ENCODE assay signal across 8 cellular contexts in the genomic region with DNA sequence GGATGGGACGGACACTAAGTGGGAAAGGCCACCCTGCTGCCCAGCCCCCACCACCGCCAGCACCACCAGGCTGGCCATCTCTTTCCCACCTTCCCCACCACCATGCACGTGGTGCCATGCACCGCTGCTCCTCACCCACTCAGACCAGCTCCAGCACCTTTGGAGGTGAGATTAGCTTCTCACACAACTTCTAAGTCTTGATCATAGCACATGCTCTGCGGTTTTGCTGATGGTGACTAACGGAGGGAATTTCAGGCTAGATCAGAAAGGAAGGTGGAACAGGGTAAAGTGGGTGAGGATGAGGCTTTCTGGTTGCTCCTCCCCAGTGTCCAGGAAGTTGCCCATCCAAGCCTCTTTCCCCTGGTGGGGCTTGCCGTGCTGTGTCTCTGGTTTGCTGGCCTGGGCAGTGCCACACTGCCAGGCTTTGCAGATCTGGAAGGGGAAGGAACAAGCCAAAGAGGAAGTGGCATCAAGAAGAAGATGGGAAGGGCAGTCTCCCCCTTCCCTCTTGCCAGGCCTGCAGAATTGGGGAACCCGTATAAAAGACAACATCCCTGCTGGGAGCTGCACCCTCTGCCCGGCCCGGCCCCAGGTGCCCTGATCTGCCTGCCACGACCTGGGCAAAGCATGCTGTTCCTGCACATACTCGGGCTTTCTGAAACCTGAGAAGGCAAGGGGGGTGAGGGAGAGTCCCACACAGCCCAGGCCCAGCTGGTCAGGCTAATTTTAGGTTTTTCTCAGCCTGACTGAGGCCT. TPM values are rescaled to one million over a fixed set of nuclear protein-coding genes. Genes with fewer than 3 reads are reported as not detected.
DNase-seq lines count a peak whose midpoint lies in the region; ATAC-seq, FAIRE-seq and TF ChIP-seq lines count a peak whose summit lies in the region.

No MANE protein-coding gene starts in this region.

- H3K27ac Mint-ChIP-seq in CD8-positive, alpha-beta memory T cell: peak overlapping the region in 7 of 8 donors; percentile 45 to 92 (median 73)
- H3K27ac Mint-ChIP-seq in stimulated activated naive B cell treated with anti-CD40 and anti-IgM and Interleukin-4, amounts not matched to agents 10 μg/mL and 1 μg/mL and 100 μg/mL, for 72 hours: peak overlapping the region; percentile 90

- POLR2A ChIA-PET in CD8-positive, alpha-beta memory T cell (lab: Charles Lee): no interaction called here
- POLR2A ChIA-PET in SK-N-SH (lab: Yijun Ruan, JAX): no interaction called here

- no peak for TF ChIP-seq POLR2A in H54 (IDR thresholded peaks at IDR 0.05; ENCODE audit: low read depth, low read length)

- H3K79me2 ChIP-seq in SK-N-SH (ENCODE audit: insufficient read depth): no peaks in the 10 kb centered on the region

- no peak for TF ChIP-seq EP300 in SK-N-SH (IDR thresholded peaks at IDR 0.05; ENCODE audit: borderline replicate concordance in 1 of 2, low read depth in 1 of 2, low read length in 1 of 2)

- H3K36me3 Mint-ChIP-seq in CD8-positive, alpha-beta memory T cell: peaks cover 0 to 2% (median 0%) of the 10 kb centered on the region in 3 donors
- H3K36me3 Mint-ChIP-seq in stimulated activated naive B cell treated with anti-CD40 and anti-IgM and Interleukin-4, amounts not matched to agents 10 μg/mL and 1 μg/mL and 100 μg/mL, for 72 hours: no peaks in the 10 kb centered on the region

- peak; percentile 56 for ATAC-seq in HG03135 (IDR thresholded peaks at IDR 0.05; ENCODE audit: unreplicated experiment)
- peak; percentile 71 to 75 for ATAC-seq in stimulated activated naive B cell treated with anti-CD40 and anti-IgM and Interleukin-4, amounts not matched to agents 10 μg/mL and 1 μg/mL and 100 μg/mL, for 72 hours (replicated peaks)

- TF ChIP-seq RAD21 in SK-N-SH (IDR thresholded peaks at IDR 0.05; ENCODE audit: low read length): no peak

- no peaks in the 10 kb centered on the region for H3K9me3 ChIP-seq in CD8-positive, alpha-beta memory T cell (ENCODE audit: low read length)
- H3K9me3 ChIP-seq in SK-N-SH: no peaks in the 10 kb centered on the region

- H2AFZ ChIP-seq in SK-N-SH (ENCODE audit: low read depth): 0 out of 2 replicates have a peak overlapping the region, but pooled peaks have one; percentile 43

- H3K9me2 ChIP-seq in SK-N-SH: no peaks in the 10 kb centered on the region

- H3K9me3 Mint-ChIP-seq in CD8-positive, alpha-beta memory T cell: no peaks in the 10 kb centered on the region
- H3K9me3 Mint-ChIP-seq in stimulated activated naive B cell treated with anti-CD40 and anti-IgM and Interleukin-4, amounts not matched to agents 10 μg/mL and 1 μg/mL and 100 μg/mL, for 72 hours: peaks cover 0 to 2% of the 10 kb centered on the region in 2 donors

- WGBS in SK-N-SH (ENCODE audit: low lambda C conversion rate): 85% methylated on average over 6 of the region's 12 CpGs

- CTCF ChIA-PET in CD8-positive, alpha-beta memory T cell (lab: Charles Lee): interaction anchor here (1.0 to 1.2 kb wide), 3 partner anchors 12 to 156 kb away, joined by 3 read pairs; no protein-coding TSS in a partner anchor
- CTCF ChIA-PET in SK-N-SH (lab: Yijun Ruan, JAX): no interaction called here

- H3K27me3 ChIP-seq in CD8-positive, alpha-beta memory T cell (ENCODE audit: insufficient read depth, low read length, poor library complexity, severe bottlenecking): no peaks in the 10 kb centered on the region
- no peaks in the 10 kb centered on the region for H3K27me3 ChIP-seq in SK-N-SH (ENCODE audit: insufficient read depth)

- TF ChIP-seq CTCF in SK-N-SH (IDR thresholded peaks at IDR 0.05): no peak
- TF ChIP-seq CTCF in D721Med (IDR thresholded peaks at IDR 0.05; ENCODE audit: insufficient read depth, missing control alignments): no peak

- no peak overlapping the region for H3K4me2 ChIP-seq in SK-N-SH

- H3K36me3 ChIP-seq in CD8-positive, alpha-beta memory T cell (ENCODE audit: insufficient read depth, low read length): no peaks in the 10 kb centered on the region
- H3K36me3 ChIP-seq in SK-N-SH (replicated peaks in 1 of 2; ENCODE audit: control insufficient read depth in 1 of 2, insufficient read depth in 2 of 2, low read length in 1 of 2): no peaks in the 10 kb centered on the region

- no peak overlapping the region for H3K4me3 ChIP-seq in CD8-positive, alpha-beta memory T cell (ENCODE audit: low read length)
- no peak overlapping the region for H3K4me3 ChIP-seq in SK-N-SH (ENCODE audit: low read depth in 2 of 2, low read length in 1 of 2)

- H3F3A ChIP-seq in SK-N-SH (replicated peaks; ENCODE audit: insufficient read depth): no peaks in the 10 kb centered on the region

- H4K20me1 ChIP-seq in SK-N-SH (ENCODE audit: insufficient read depth): no peaks in the 10 kb centered on the region

- H3K4me3 Mint-ChIP-seq in CD8-positive, alpha-beta memory T cell: peak overlapping the region in 6 of 7 donors; percentile 2 to 56 (median 27)
- peak overlapping the region; percentile 21 to 67 for H3K4me3 Mint-ChIP-seq in stimulated activated naive B cell treated with anti-CD40 and anti-IgM and Interleukin-4, amounts not matched to agents 10 μg/mL and 1 μg/mL and 100 μg/mL, for 72 hours

- no peak for DNase-seq in CD8-positive, alpha-beta memory T cell
- DNase-seq in GM19239 (ENCODE audit: insufficient read length, low spot score): no peak
- no peak for DNase-seq in SK-N-SH
- DNase-seq in globus pallidus (ENCODE audit: low spot score): peak; percentile 58
- DNase-seq in stimulated activated naive B cell treated with anti-CD40 and anti-IgM and Interleukin-4, amounts not matched to agents 10 μg/mL and 1 μg/mL and 100 μg/mL, for 72 hours: peak; percentile 67
- no peak for DNase-seq in D721Med (ENCODE audit: insufficient read length, low spot score)
- no peak for DNase-seq in H54 (ENCODE audit: insufficient read length, low spot score)

- peak overlapping the region; percentile 35 for H3K27ac ChIP-seq in CD8-positive, alpha-beta memory T cell (ENCODE audit: low read depth, low read length)
- H3K27ac ChIP-seq in SK-N-SH (ENCODE audit: low read depth in 2 of 2, low read length in 1 of 2): no peak overlapping the region

- H3K27me3 Mint-ChIP-seq in CD8-positive, alpha-beta memory T cell: no peaks in the 10 kb centered on the region
- no peaks in the 10 kb centered on the region for H3K27me3 Mint-ChIP-seq in stimulated activated naive B cell treated with anti-CD40 and anti-IgM and Interleukin-4, amounts not matched to agents 10 μg/mL and 1 μg/mL and 100 μg/mL, for 72 hours

- no peak overlapping the region for H3K9ac ChIP-seq in SK-N-SH

- peak; percentile 94 for FAIRE-seq in GM19239 (lab: Jason Lieb, UNC)
- no peak for FAIRE-seq in D721Med (lab: Jason Lieb, UNC)
- FAIRE-seq in H54 (lab: Jason Lieb, UNC): no peak

- H3K4me1 Mint-ChIP-seq in CD8-positive, alpha-beta memory T cell: peaks cover 43 to 66% (median 60%) of the 10 kb centered on the region in 3 donors
- H3K4me1 Mint-ChIP-seq in stimulated activated naive B cell treated with anti-CD40 and anti-IgM and Interleukin-4, amounts not matched to agents 10 μg/mL and 1 μg/mL and 100 μg/mL, for 72 hours: peaks cover 58 to 81% of the 10 kb centered on the region in 2 donors

- peaks cover 57% of the 10 kb centered on the region for H3K4me1 ChIP-seq in CD8-positive, alpha-beta memory T cell (ENCODE audit: insufficient read depth, low read length)
- H3K4me1 ChIP-seq in SK-N-SH (ENCODE audit: control insufficient read depth in 1 of 2, insufficient read depth in 2 of 2, low read depth in 1 of 2, low read length in 1 of 2): peaks cover 0 to 4% of the 10 kb centered on the region in 2 experiments; a peak in 1 of 4 replicates

TF ChIP-seq in SK-N-SH, 30 proteins besides CTCF, POLR2A, EP300 and RAD21:
- TF ChIP-seq TCF12 (IDR thresholded peaks at IDR 0.05): peak; percentile 28; the same call in 1 of the 2 replicates
- no peak for TF ChIP-seq JUND (IDR thresholded peaks at IDR 0.05)

RNA-seq across cellular contexts. Expression of gene CAB39, which starts 44.3 kb away (rescaled TPM):
- 100 to 1,000 TPM; 136 to 147 TPM for total RNA-seq in CD8-positive, alpha-beta memory T cell
- 80.8 TPM for polyA plus RNA-seq in CD8-positive, alpha-beta memory T cell
- polyA plus RNA-seq in SK-N-SH (2012; rRNA removed): 15.7 and 18.7 TPM in 2 replicates
- 24.9 and 27.9 TPM in 2 replicates for polyA plus RNA-seq in SK-N-SH (2012; cell fraction: cytosol; rRNA removed)
- 15.2 and 23.1 TPM in 2 replicates for polyA plus RNA-seq in SK-N-SH (2012; cell fraction: nucleus; rRNA removed)

Comparison
In these comparisons a context has a peak if more than half of its experiments do, and no peak if none do; other contexts are left out.
1. DNase-seq: peak in globus pallidus (single experiment) and stimulated activated naive B cell treated with anti-CD40 and anti-IgM and Interleukin-4, amounts not matched to agents 10 μg/mL and 1 μg/mL and 100 μg/mL, for 72 hours (single experiment); none in CD8-positive, alpha-beta memory T cell (0 of 5), GM19239 (single experiment), SK-N-SH (single experiment), D721Med (single experiment) and H54 (single experiment).